Comparison of ENCODE assay signal across 30 cellular contexts in the genomic region with DNA sequence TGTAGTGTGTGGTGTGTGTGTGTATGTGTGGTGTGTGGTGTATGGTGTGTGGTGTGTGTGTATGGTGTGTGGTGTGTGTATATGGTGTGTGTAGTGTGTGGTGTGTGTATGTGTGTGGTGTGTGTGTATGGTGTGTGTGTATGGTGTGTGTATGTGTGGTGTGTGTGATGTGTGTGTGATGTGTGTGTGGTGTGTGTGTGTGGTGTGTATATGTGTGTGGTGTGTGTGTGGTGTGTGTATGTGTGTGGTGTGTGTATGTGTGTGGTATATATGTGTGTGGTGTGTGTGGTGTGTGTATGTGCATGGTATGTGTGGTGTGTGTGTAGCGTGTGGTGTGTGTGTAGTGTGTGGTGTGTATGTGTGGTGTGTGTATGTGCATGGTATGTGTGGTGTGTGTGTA. TPM values are rescaled to one million over a fixed set of nuclear protein-coding genes. Genes with fewer than 3 reads are reported as not detected.
DNase-seq lines count a peak whose midpoint lies in the region; ATAC-seq and TF ChIP-seq lines count a peak whose summit lies in the region.
"Had no signal": no experiment of that assay in that cellular context is flagged by ENCODE, and none has a peak within 500 bp of the region (broad histone marks: within the 10 kb centered on the region; RNA-seq: fewer than 3 reads in every experiment).

No MANE protein-coding gene starts in this region.

- intact Hi-C loops in activated CD4-positive, alpha-beta T cell treated with anti-CD3 and anti-CD28 coated beads, Interleukin-2, amount 10 ng/mL, durations not matched to agents 24 days and 14 days (cut with micrococcal nuclease) = loop anchor here (5.0 kb wide), 1 partner anchor 170 kb away; a partner anchor contains a TSS
- intact Hi-C loops in posterior cingulate gyrus (cut with DNase I) = no loop called here

- H3K4ac ChIP-seq in trophoblast cell (ENCODE audit: low read depth, low read length) = no peak overlapping the region

- H3K14ac ChIP-seq in trophoblast cell (ENCODE audit: low read length) = no peak overlapping the region

- H3K79me1 ChIP-seq in trophoblast cell (ENCODE audit: low read length) = peaks cover 3% of the 10 kb centered on the region

- no peak overlapping the region for H3K18ac ChIP-seq in trophoblast cell (ENCODE audit: low read length)

- peaks cover 42% of the 10 kb centered on the region for H3K27me3 ChIP-seq in HUES6 (ENCODE audit: control insufficient read depth, insufficient read depth, low read length)
- peaks cover 10% of the 10 kb centered on the region for H3K27me3 ChIP-seq in endodermal cell (ENCODE audit: control insufficient read depth, insufficient read depth, low read length, poor library complexity, severe bottlenecking)
- peaks cover 7% of the 10 kb centered on the region for H3K27me3 ChIP-seq in trophoblast cell (ENCODE audit: insufficient read depth, low read length)

- 91% methylated on average over 1 of the region's 1 CpG; no CpG with 5 or more reads in 1 of the 2 experiments for WGBS in endodermal cell (ENCODE audit: insufficient coverage in 1 of 2, insufficient read length in 1 of 2), 2 experiments
- no CpG with 5 or more reads among the region's 1 CpG for WGBS in trophoblast cell (ENCODE audit: extremely low coverage, insufficient coverage, insufficient read length)

- no peak overlapping the region for H3K27ac ChIP-seq in HUES6 (ENCODE audit: low read depth, low read length)
- H3K27ac ChIP-seq in endodermal cell (ENCODE audit: low read depth, low read length) = no peak overlapping the region
- H3K27ac ChIP-seq in trophoblast cell (ENCODE audit: low read depth, low read length) = no peak overlapping the region
- H3K27ac ChIP-seq: 22Rv1, coronary artery, HL-60, left ventricle myocardium inferior, prostate gland, thyroid gland had no signal

- H2BK5ac ChIP-seq in trophoblast cell (ENCODE audit: low read depth, low read length, poor library complexity) = no peak overlapping the region

- TF ChIP-seq CTCF in endodermal cell (conservative IDR thresholded peaks at IDR 0.05) = no peak
- TF ChIP-seq CTCF in GM13977 (IDR thresholded peaks at IDR 0.05; ENCODE audit: extremely low read depth, insufficient read depth, missing control alignments) = no peak

- in situ Hi-C loops in GM13977 (cut with MboI; ENCODE audit: low pct_unique_long_range_greater_than_20kb, low sequenced_read_pairs, unreplicated experiment) = no loop called here

- peak overlapping the region; percentile 17 for H3K9ac ChIP-seq in HUES6 (ENCODE audit: low read length)
- no peak overlapping the region for H3K9ac ChIP-seq in endodermal cell (ENCODE audit: extremely low read depth, low read length, poor library complexity, severe bottlenecking)
- no peak overlapping the region for H3K9ac ChIP-seq in trophoblast cell (ENCODE audit: low read length)

- H3K9me3 ChIP-seq in HUES6 (ENCODE audit: control insufficient read depth, insufficient read depth, low read depth, low read length) = no peaks in the 10 kb centered on the region
- H3K9me3 ChIP-seq in endodermal cell (ENCODE audit: control insufficient read depth, low read length) = no peaks in the 10 kb centered on the region
- peaks cover 8% of the 10 kb centered on the region for H3K9me3 ChIP-seq in trophoblast cell (ENCODE audit: insufficient read depth, low read depth, low read length)
- H3K9me3 ChIP-seq: Caco-2, left ventricle myocardium inferior, prostate gland, thyroid gland had no signal

- H3K27me3 Mint-ChIP-seq in activated CD4-positive, alpha-beta T cell treated with anti-CD3 and anti-CD28 coated beads, Interleukin-2, amount 10 ng/mL, durations not matched to agents 24 days and 14 days = peaks cover 57% of the 10 kb centered on the region
- peaks cover 41% of the 10 kb centered on the region for H3K27me3 Mint-ChIP-seq in endodermal cell (ENCODE audit: insufficient read depth)

- H2AK5ac ChIP-seq in trophoblast cell (ENCODE audit: low read length) = no peak overlapping the region

- H3K79me2 ChIP-seq in trophoblast cell (ENCODE audit: control insufficient read depth, insufficient read depth, low read length, poor library complexity) = no peaks in the 10 kb centered on the region

- H3K4me1 Mint-ChIP-seq in activated CD4-positive, alpha-beta T cell treated with anti-CD3 and anti-CD28 coated beads, Interleukin-2, amount 10 ng/mL, durations not matched to agents 24 days and 14 days = peaks cover 31% of the 10 kb centered on the region
- peaks cover 33% of the 10 kb centered on the region for H3K4me1 Mint-ChIP-seq in endodermal cell

- H3K4me3 ChIP-seq in HUES6 (ENCODE audit: low read depth, low read length) = peak overlapping the region; percentile 78; the same call in 1 of the 2 replicates
- peak overlapping the region; percentile 58 for H3K4me3 ChIP-seq in endodermal cell (ENCODE audit: low read length)
- H3K4me3 ChIP-seq in trophoblast cell (ENCODE audit: low read depth, low read length) = no peak overlapping the region
- H3K4me3 ChIP-seq: coronary artery, left ventricle myocardium inferior, prostate gland, thyroid gland had no signal

- H3K36me3 ChIP-seq in HUES6 (ENCODE audit: control insufficient read depth, insufficient read depth, low read length) (no peaks in the 10 kb centered on the region), endodermal cell (ENCODE audit: control insufficient read depth, insufficient read depth, low read length) (no peaks in the 10 kb centered on the region), trophoblast cell (ENCODE audit: control insufficient read depth in 1 of 2, insufficient read depth in 2 of 2, low read length in 2 of 2) (no peaks in the 10 kb centered on the region)
- H3K36me3 ChIP-seq: left ventricle myocardium inferior, prostate gland, thyroid gland had no signal

- H4K8ac ChIP-seq in trophoblast cell (ENCODE audit: low read depth, low read length) = no peak overlapping the region

- H3K4me1 ChIP-seq in HUES6 (ENCODE audit: control insufficient read depth, insufficient read depth, low read length) (peaks cover 24% of the 10 kb centered on the region), endodermal cell (ENCODE audit: control insufficient read depth, insufficient read depth, low read length) (peaks cover 6% of the 10 kb centered on the region), trophoblast cell (ENCODE audit: control insufficient read depth in 1 of 2, insufficient read depth in 2 of 2, low read length in 2 of 2) (peaks cover 0 to 3% of the 10 kb centered on the region in 2 experiments)
- H3K4me1 ChIP-seq: prostate gland had no signal

- H3K9me3 Mint-ChIP-seq in activated CD4-positive, alpha-beta T cell treated with anti-CD3 and anti-CD28 coated beads, Interleukin-2, amount 10 ng/mL, durations not matched to agents 24 days and 14 days = no peaks in the 10 kb centered on the region
- H3K9me3 Mint-ChIP-seq in endodermal cell = no peaks in the 10 kb centered on the region
- H3K9me3 Mint-ChIP-seq: GM23338, mesothelial cell of epicardium had no signal

- H4K12ac ChIP-seq in trophoblast cell (ENCODE audit: low read depth, low read length) = no peak overlapping the region

- H2BK12ac ChIP-seq in trophoblast cell (ENCODE audit: low read length) = no peak overlapping the region

- H3K23ac ChIP-seq in trophoblast cell (ENCODE audit: low read length) = peak overlapping the region; percentile 35

- no peak for DNase-seq in activated CD4-positive, alpha-beta T cell treated with anti-CD3 and anti-CD28 coated beads, Interleukin-2, amount 10 ng/mL, durations not matched to agents 24 days and 14 days
- no peak for DNase-seq in activated CD4-positive, alpha-beta T cell treated with anti-CD3 and anti-CD28 coated beads for 4 hours
- DNase-seq in endodermal cell = no peak
- DNase-seq in trophoblast cell = no peak
- DNase-seq in posterior cingulate gyrus = no peak
- DNase-seq in GM13977 (ENCODE audit: low spot score) = no peak
- DNase-seq: C1 segment of cervical spinal cord; Caco-2; caudate nucleus; effector CD8-positive, alpha-beta T cell; erythroblast; left ventricle myocardium inferior; NCI-H146; NCI-H345; nucleus accumbens; Right ventricle myocardium superior; stimulated activated CD4-positive, alpha-beta T cell treated with anti-CD3 and anti-CD28 coated beads, Interleukin-4, amount 100 ng/mL, for 1 hour; thyroid gland had no signal

- H2BK120ac ChIP-seq in trophoblast cell (ENCODE audit: insufficient read depth, low read length, poor library complexity) = no peak overlapping the region

- ATAC-seq in GM19463 (IDR thresholded peaks at IDR 0.05; ENCODE audit: unreplicated experiment) = no peak
- ATAC-seq: activated CD4-positive, CD25-positive, alpha-beta regulatory T cell treated with anti-CD3 and anti-CD28 coated beads, Interleukin-2, amount 50 U/mL, for 24 hours; Panc1; SK-N-SH treated with all-trans-retinoic acid at 6 μM for 48 hours had no signal

- no peak overlapping the region for H4K91ac ChIP-seq in trophoblast cell (ENCODE audit: low read depth, low read length)

- no peaks in the 10 kb centered on the region for H3K36me3 Mint-ChIP-seq in activated CD4-positive, alpha-beta T cell treated with anti-CD3 and anti-CD28 coated beads, Interleukin-2, amount 10 ng/mL, durations not matched to agents 24 days and 14 days (ENCODE audit: low read depth)
- no peaks in the 10 kb centered on the region for H3K36me3 Mint-ChIP-seq in endodermal cell (ENCODE audit: low read depth)
- H3K36me3 Mint-ChIP-seq: mesothelial cell of epicardium had no signal

- H2AFZ ChIP-seq in trophoblast cell (ENCODE audit: insufficient read depth, low read length, poor library complexity) = no peak overlapping the region

- no peak overlapping the region for H3K4me2 ChIP-seq in trophoblast cell (ENCODE audit: low read length)

- H3K27ac Mint-ChIP-seq in activated CD4-positive, alpha-beta T cell treated with anti-CD3 and anti-CD28 coated beads, Interleukin-2, amount 10 ng/mL, durations not matched to agents 24 days and 14 days = no peak overlapping the region
- no peak overlapping the region for H3K27ac Mint-ChIP-seq in endodermal cell
- H3K27ac Mint-ChIP-seq: GM23338, mesothelial cell of epicardium had no signal

- peak overlapping the region; percentile 2 for H3K4me3 Mint-ChIP-seq in activated CD4-positive, alpha-beta T cell treated with anti-CD3 and anti-CD28 coated beads, Interleukin-2, amount 10 ng/mL, durations not matched to agents 24 days and 14 days
- H3K4me3 Mint-ChIP-seq in endodermal cell = no peak overlapping the region
- H3K4me3 Mint-ChIP-seq: GM23338 had no signal

RNA-seq across cellular contexts. Expression of a gene that starts 1.7 kb away (rescaled TPM):
- total RNA-seq in activated CD4-positive, alpha-beta T cell treated with anti-CD3 and anti-CD28 coated beads, Interleukin-2, amount 10 ng/mL, durations not matched to agents 24 days and 14 days = 0.23 and 0.28 TPM in 2 replicates
- 10 to 100 TPM in 1 of 2 donors, 1 to 10 TPM in 1; 4.9 to 10.5 TPM for total RNA-seq in endodermal cell
- polyA plus RNA-seq in endodermal cell (2013, experiment 1 of 2) = 1.1 TPM
- 1.6 TPM for polyA plus RNA-seq in endodermal cell (2013, experiment 2 of 2)
- polyA plus RNA-seq in trophoblast cell (2013) = 3.2 and 4.4 TPM in 2 replicates
- total RNA-seq: Caco-2, G401, left ventricle myocardium inferior, Right ventricle myocardium superior had no signal
